Comparison of ENCODE assay signal across 1 cellular context in the genomic region with DNA sequence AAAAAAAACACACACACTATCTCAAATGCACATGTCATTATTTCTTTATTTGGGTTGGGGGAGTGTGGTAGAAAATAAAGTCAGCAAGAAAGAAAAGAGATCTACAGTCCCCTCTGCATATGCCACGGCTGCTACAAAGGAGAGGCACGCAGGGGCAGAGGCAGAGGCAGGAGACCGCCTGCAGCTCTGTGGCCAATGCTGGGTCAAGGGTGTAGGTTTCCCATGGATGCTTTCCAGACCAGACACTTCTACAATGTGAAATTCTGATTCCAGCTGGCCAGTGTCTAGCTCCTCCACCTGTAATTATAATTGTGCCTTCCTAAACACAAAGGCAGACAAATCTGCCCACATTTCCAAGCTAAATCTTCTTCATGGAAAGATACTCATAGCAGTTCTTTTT.
TF ChIP-seq lines count a peak whose summit lies in the region.

No MANE protein-coding gene starts in this region.

TF ChIP-seq in IMR-90, 13 proteins besides CTCF, POLR2A, EP300 and RAD21:
- TF ChIP-seq CHD1 (IDR thresholded peaks at IDR 0.05; ENCODE audit: low read depth, low read length) (no peak), MAZ (IDR thresholded peaks at IDR 0.05; ENCODE audit: borderline replicate concordance, low read depth, low read length) (no peak), MXI1 (IDR thresholded peaks at IDR 0.05; ENCODE audit: borderline replicate concordance, low read depth, low read length) (no peak), CEBPB (IDR thresholded peaks at IDR 0.05; ENCODE audit: low read depth, low read length) (no peak), RFX5 (IDR thresholded peaks at IDR 0.05; ENCODE audit: low read depth, low read length) (no peak), BHLHE40 (IDR thresholded peaks at IDR 0.05; ENCODE audit: low read depth, low read length) (no peak), RCOR1 (IDR thresholded peaks at IDR 0.05; ENCODE audit: insufficient replicate concordance, low read length) (no peak), NFE2L2 (IDR thresholded peaks at IDR 0.05; ENCODE audit: low read depth, low read length) (no peak), FOS (IDR thresholded peaks at IDR 0.05; ENCODE audit: low read depth, low read length) (no peak), MAFK (IDR thresholded peaks at IDR 0.05; ENCODE audit: low read depth, low read length) (no peak), SMC3 (IDR thresholded peaks at IDR 0.05; ENCODE audit: low read depth, low read length) (no peak)
- TF ChIP-seq, protein P1, sequence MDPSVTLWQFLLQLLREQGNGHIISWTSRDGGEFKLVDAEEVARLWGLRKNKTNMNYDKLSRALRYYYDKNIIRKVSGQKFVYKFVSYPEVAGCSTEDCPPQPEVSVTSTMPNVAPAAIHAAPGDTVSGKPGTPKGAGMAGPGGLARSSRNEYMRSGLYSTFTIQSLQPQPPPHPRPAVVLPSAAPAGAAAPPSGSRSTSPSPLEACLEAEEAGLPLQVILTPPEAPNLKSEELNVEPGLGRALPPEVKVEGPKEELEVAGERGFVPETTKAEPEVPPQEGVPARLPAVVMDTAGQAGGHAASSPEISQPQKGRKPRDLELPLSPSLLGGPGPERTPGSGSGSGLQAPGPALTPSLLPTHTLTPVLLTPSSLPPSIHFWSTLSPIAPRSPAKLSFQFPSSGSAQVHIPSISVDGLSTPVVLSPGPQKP (IDR thresholded peaks at IDR 0.05; ENCODE audit: borderline replicate concordance, low read depth, low read length): no peak
- TF ChIP-seq, protein P2, sequence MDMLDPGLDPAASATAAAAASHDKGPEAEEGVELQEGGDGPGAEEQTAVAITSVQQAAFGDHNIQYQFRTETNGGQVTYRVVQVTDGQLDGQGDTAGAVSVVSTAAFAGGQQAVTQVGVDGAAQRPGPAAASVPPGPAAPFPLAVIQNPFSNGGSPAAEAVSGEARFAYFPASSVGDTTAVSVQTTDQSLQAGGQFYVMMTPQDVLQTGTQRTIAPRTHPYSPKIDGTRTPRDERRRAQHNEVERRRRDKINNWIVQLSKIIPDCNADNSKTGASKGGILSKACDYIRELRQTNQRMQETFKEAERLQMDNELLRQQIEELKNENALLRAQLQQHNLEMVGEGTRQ (IDR thresholded peaks at IDR 0.05; ENCODE audit: low read depth, low read length): no peak
